In the genomic region with DNA sequence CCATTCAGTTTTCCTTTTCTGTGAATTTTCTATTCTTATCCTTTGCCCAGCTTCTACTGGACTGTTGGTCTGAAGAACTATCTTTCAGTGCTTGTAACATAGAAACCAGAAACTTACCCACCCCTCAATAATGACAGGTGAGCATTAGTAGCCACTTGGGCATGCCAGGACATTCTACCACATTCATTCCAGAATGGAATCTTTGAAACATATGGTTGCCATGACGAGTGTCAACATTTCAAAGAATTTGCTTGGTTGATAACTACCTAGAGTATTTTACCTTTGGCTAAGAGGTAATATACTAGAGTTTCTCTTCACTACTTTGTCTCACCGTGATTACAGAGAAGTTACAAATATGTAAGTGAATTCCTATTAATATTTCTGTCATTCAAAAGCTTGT, we compare ENCODE assay signal across 26 cellular contexts. TPM values are rescaled to one million over a fixed set of nuclear protein-coding genes. Genes with fewer than 3 reads are reported as not detected.
DNase-seq lines count a peak whose midpoint lies in the region; ATAC-seq, FAIRE-seq and TF ChIP-seq lines count a peak whose summit lies in the region.
"Had no signal": no experiment of that assay in that cellular context is flagged by ENCODE, and none has a peak within 500 bp of the region (broad histone marks: within the 10 kb centered on the region; RNA-seq: fewer than 3 reads in every experiment).

A gene with protein sequence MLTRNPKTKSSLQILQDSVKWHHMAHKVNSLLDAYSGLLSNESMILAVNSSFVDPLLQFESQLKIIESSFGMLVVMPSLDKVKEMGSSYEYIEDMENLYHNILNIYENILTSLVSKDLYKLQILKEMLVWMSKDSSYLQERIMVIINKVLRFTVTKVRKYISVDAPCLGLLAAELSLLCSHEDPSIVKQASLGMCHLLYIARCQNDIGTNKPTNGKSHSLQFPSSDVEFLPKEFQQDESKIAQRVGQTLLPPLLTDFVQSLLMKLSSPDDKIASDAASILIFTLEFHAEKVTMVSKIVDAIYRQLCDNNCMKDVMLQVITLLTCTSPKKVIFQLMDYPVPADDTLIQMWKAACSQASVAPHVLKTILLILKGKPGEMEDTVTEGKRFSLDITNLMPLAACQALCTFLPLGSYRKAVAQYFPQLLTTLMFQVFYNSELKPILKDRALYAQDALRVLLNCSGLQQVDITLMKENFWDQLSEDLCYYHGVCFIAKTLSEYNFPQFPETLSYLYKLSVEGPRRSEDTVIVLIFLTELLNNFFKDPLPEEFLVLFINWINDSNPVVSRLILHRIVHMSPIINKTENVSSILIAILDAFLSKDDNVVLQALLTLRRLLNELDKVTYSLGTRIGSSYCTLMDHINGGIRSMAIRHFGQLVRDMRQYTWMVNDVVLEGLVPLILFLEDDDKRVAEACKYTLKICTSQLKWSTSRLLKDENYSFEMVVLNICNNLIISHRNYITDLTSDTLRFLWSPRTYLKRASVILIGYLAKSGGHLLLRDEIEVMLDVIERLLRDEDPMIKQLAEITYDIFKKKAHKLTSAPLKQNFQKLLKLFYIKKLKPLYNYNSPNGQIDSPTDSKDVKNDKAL (plus strand): TSS at position 304 of the 400 bp plus-strand sequence. CDS start 10,023 bp downstream, outside the sequence.

- DNase-seq in mammary epithelial cell (peak; percentile 41), breast epithelium (ENCODE audit: low spot score in 2 of 2) (no peak), bronchial epithelial cell (ENCODE audit: low read depth) (peak; percentile 67), keratinocyte (ENCODE audit: low read depth, low spot score) (no peak), smooth muscle cell (lab: John Stamatoyannopoulos, UW; ENCODE audit: unreplicated experiment) (no peak)
- DNase-seq in T-helper 2 cell treated with Interferon-gamma antibody and Interleukin-4, amounts not matched to agents 5 μg/mL and 100 μg/mL, for 36 hours (ENCODE audit: low spot score), result no peak
- no peak for DNase-seq in activated CD8-positive, alpha-beta T cell treated with anti-CD3 and anti-CD28 coated beads, Interleukin-2, amount 10 ng/mL, durations not matched to agents 7 days and 5 days
- DNase-seq: 8988T; ACHN; AML-193; BE2C; Calu3; CD4-positive, alpha-beta T cell; CD8-positive, alpha-beta memory T cell; DMS53; DMS79 treated with DMSO at 0.1 percent for 48 hours; GM23248; H9 had no signal

- intact Hi-C loops in mammary epithelial cell (cut with micrococcal nuclease), result no loop called here
- intact Hi-C loops in breast epithelium (cut with DNase I; ENCODE audit: low total_unique reads), result no loop called here

- H2AFZ ChIP-seq in mammary epithelial cell (ENCODE audit: low read depth, low read length), result no peak within 1 kb of the TSS
- no peak within 1 kb of the TSS for H2AFZ ChIP-seq in keratinocyte (ENCODE audit: control insufficient read depth, low read length)
- no peak within 1 kb of the TSS for H2AFZ ChIP-seq in smooth muscle cell (ENCODE audit: low read depth)
- H2AFZ ChIP-seq: GM23248 had no signal

- no peaks in the 10 kb centered on the region for H3K79me2 ChIP-seq in mammary epithelial cell (ENCODE audit: insufficient read depth, low read length)
- H3K79me2 ChIP-seq in keratinocyte (ENCODE audit: control insufficient read depth, insufficient read depth, low read length), result no peaks in the 10 kb centered on the region
- no peaks in the 10 kb centered on the region for H3K79me2 ChIP-seq in smooth muscle cell (ENCODE audit: low read depth)

- ATAC-seq in activated CD8-positive, alpha-beta T cell treated with anti-CD3 and anti-CD28 coated beads, Interleukin-2, amount 10 ng/mL, durations not matched to agents 7 days and 5 days, result no peak
- ATAC-seq in GM19452 (IDR thresholded peaks at IDR 0.05; ENCODE audit: unreplicated experiment), result no peak
- ATAC-seq: A549, HCT116 had no signal

- H3K4me1 Mint-ChIP-seq in T-helper 2 cell treated with Interferon-gamma antibody and Interleukin-4, amounts not matched to agents 5 μg/mL and 100 μg/mL, for 36 hours (ENCODE audit: low read depth), result no peaks in the 10 kb centered on the region
- H3K4me1 Mint-ChIP-seq in activated CD8-positive, alpha-beta T cell treated with anti-CD3 and anti-CD28 coated beads, Interleukin-2, amount 10 ng/mL, durations not matched to agents 7 days and 5 days (ENCODE audit: low read depth), result no peaks in the 10 kb centered on the region
- H3K4me1 Mint-ChIP-seq: CD14-positive monocyte; CD8-positive, alpha-beta memory T cell had no signal

- H4K20me1 ChIP-seq in mammary epithelial cell (ENCODE audit: insufficient read depth, low read length) (no peaks in the 10 kb centered on the region), keratinocyte (ENCODE audit: control insufficient read depth, extremely low read depth, insufficient read depth, low read length) (no peaks in the 10 kb centered on the region), smooth muscle cell (ENCODE audit: low read depth) (no peaks in the 10 kb centered on the region)
- H4K20me1 ChIP-seq: BLaER1 treated with 17β-estradiol and CSF1 and Interleukin-3, amounts not matched to agents 10 nM and 100 nM had no signal

- no TSS peak for BruUV-seq in mammary epithelial cell (replicated peaks; lab: Mats Ljungman, UMichigan)

- no peak within 1 kb of the TSS for H3K9ac ChIP-seq in mammary epithelial cell (ENCODE audit: insufficient read depth, low read length)
- no peak within 1 kb of the TSS for H3K9ac ChIP-seq in keratinocyte (ENCODE audit: control insufficient read depth, extremely low read depth, insufficient read depth, low read length)
- no peak within 1 kb of the TSS for H3K9ac ChIP-seq in smooth muscle cell (ENCODE audit: low read depth)
- H3K9ac ChIP-seq: BLaER1 treated with 17β-estradiol and CSF1 and Interleukin-3, amounts not matched to agents 10 nM and 100 nM; GM23248 had no signal

- no peak for TF ChIP-seq POLR2A in breast epithelium (IDR thresholded peaks at IDR 0.05)

- H3K4me2 ChIP-seq in mammary epithelial cell (ENCODE audit: insufficient read depth, low read depth, low read length) (no peak within 1 kb of the TSS), keratinocyte (ENCODE audit: control insufficient read depth, extremely low read depth, insufficient read depth, low read depth, low read length) (no peak within 1 kb of the TSS), smooth muscle cell (no peak within 1 kb of the TSS)
- H3K4me2 ChIP-seq: A549; BLaER1 treated with 17β-estradiol and CSF1 and Interleukin-3, amounts not matched to agents 10 nM and 100 nM had no signal

- H3K27me3 ChIP-seq in mammary epithelial cell (ENCODE audit: insufficient read depth, low read length) (no peaks in the 10 kb centered on the region), breast epithelium (no peaks in the 10 kb centered on the region), bronchial epithelial cell (ENCODE audit: control insufficient read depth, insufficient read depth, low read length) (no peaks in the 10 kb centered on the region), keratinocyte (ENCODE audit: control insufficient read depth, extremely low read depth, insufficient read depth, low read length) (no peaks in the 10 kb centered on the region), smooth muscle cell (ENCODE audit: low read depth) (no peaks in the 10 kb centered on the region)
- H3K27me3 ChIP-seq: BE2C; BLaER1 treated with 17β-estradiol and CSF1 and Interleukin-3, amounts not matched to agents 10 nM and 100 nM had no signal

- H3K4me3 ChIP-seq in mammary epithelial cell (replicated peaks in 1 of 3; ENCODE audit: insufficient read depth in 1 of 3, low read depth in 2 of 3, low read length in 3 of 3), result no peak within 1 kb of the TSS
- H3K4me3 ChIP-seq in breast epithelium, result no peak within 1 kb of the TSS
- H3K4me3 ChIP-seq in bronchial epithelial cell (ENCODE audit: low read depth, low read length), result no peak within 1 kb of the TSS
- H3K4me3 ChIP-seq in keratinocyte (ENCODE audit: control insufficient read depth in 2 of 3, extremely low read depth in 1 of 3, insufficient read depth in 2 of 3, low read depth in 1 of 3, low read length in 3 of 3), result no peak within 1 kb of the TSS
- no peak within 1 kb of the TSS for H3K4me3 ChIP-seq in smooth muscle cell
- H3K4me3 ChIP-seq: A549; BLaER1 treated with 17β-estradiol and CSF1 and Interleukin-3, amounts not matched to agents 10 nM and 100 nM; GM23248 had no signal

- H3K4me3 Mint-ChIP-seq in T-helper 2 cell treated with Interferon-gamma antibody and Interleukin-4, amounts not matched to agents 5 μg/mL and 100 μg/mL, for 36 hours, result no peak within 1 kb of the TSS
- no peak within 1 kb of the TSS for H3K4me3 Mint-ChIP-seq in activated CD8-positive, alpha-beta T cell treated with anti-CD3 and anti-CD28 coated beads, Interleukin-2, amount 10 ng/mL, durations not matched to agents 7 days and 5 days
- H3K4me3 Mint-ChIP-seq: CD14-positive monocyte; CD4-positive, alpha-beta T cell; CD8-positive, alpha-beta memory T cell; H9 had no signal

- H3K27me3 Mint-ChIP-seq in T-helper 2 cell treated with Interferon-gamma antibody and Interleukin-4, amounts not matched to agents 5 μg/mL and 100 μg/mL, for 36 hours (ENCODE audit: low read depth), result peaks cover 5% of the 10 kb centered on the region
- H3K27me3 Mint-ChIP-seq in activated CD8-positive, alpha-beta T cell treated with anti-CD3 and anti-CD28 coated beads, Interleukin-2, amount 10 ng/mL, durations not matched to agents 7 days and 5 days (ENCODE audit: low read depth), result no peaks in the 10 kb centered on the region

- H3K27ac Mint-ChIP-seq in T-helper 2 cell treated with Interferon-gamma antibody and Interleukin-4, amounts not matched to agents 5 μg/mL and 100 μg/mL, for 36 hours, result no peak within 1 kb of the TSS
- H3K27ac Mint-ChIP-seq in activated CD8-positive, alpha-beta T cell treated with anti-CD3 and anti-CD28 coated beads, Interleukin-2, amount 10 ng/mL, durations not matched to agents 7 days and 5 days, result no peak within 1 kb of the TSS
- H3K27ac Mint-ChIP-seq: CD14-positive monocyte; CD4-positive, alpha-beta T cell; H9 had no signal

- peak within 1 kb of the TSS; percentile 29 for H3K27ac ChIP-seq in mammary epithelial cell (ENCODE audit: insufficient read depth, low read depth, low read length)
- no peak within 1 kb of the TSS for H3K27ac ChIP-seq in breast epithelium
- no peak within 1 kb of the TSS for H3K27ac ChIP-seq in keratinocyte (ENCODE audit: control insufficient read depth, insufficient read depth, low read length)
- peak within 1 kb of the TSS; percentile 17 for H3K27ac ChIP-seq in smooth muscle cell (ENCODE audit: low read depth)
- H3K27ac ChIP-seq: A549; BLaER1 treated with 17β-estradiol and CSF1 and Interleukin-3, amounts not matched to agents 10 nM and 100 nM; GM23248 had no signal

- H3K36me3 ChIP-seq in mammary epithelial cell (ENCODE audit: insufficient read depth, low read length) (no peaks in the 10 kb centered on the region), breast epithelium (no peaks in the 10 kb centered on the region), bronchial epithelial cell (ENCODE audit: control insufficient read depth, insufficient read depth, low read length) (no peaks in the 10 kb centered on the region), keratinocyte (ENCODE audit: control insufficient read depth in 2 of 2, extremely low read depth in 1 of 2, insufficient read depth in 2 of 2, low read length in 2 of 2) (no peaks in the 10 kb centered on the region), smooth muscle cell (ENCODE audit: low read depth) (no peaks in the 10 kb centered on the region)
- H3K36me3 ChIP-seq: BE2C; BLaER1 treated with 17β-estradiol and CSF1 and Interleukin-3, amounts not matched to agents 10 nM and 100 nM had no signal

- H3K9me1 ChIP-seq in keratinocyte (ENCODE audit: control insufficient read depth, extremely low read depth, insufficient read depth, low read length), result no peaks in the 10 kb centered on the region

- H3K9me3 ChIP-seq in mammary epithelial cell (replicated peaks; ENCODE audit: insufficient read depth, low read length) (no peaks in the 10 kb centered on the region), breast epithelium (no peaks in the 10 kb centered on the region), keratinocyte (ENCODE audit: control insufficient read depth, low read depth, low read length) (no peaks in the 10 kb centered on the region), smooth muscle cell (replicated peaks; ENCODE audit: low read depth) (no peaks in the 10 kb centered on the region)
- H3K9me3 ChIP-seq: A549, BE2C had no signal

- no peaks in the 10 kb centered on the region for H3K9me3 Mint-ChIP-seq in T-helper 2 cell treated with Interferon-gamma antibody and Interleukin-4, amounts not matched to agents 5 μg/mL and 100 μg/mL, for 36 hours
- H3K9me3 Mint-ChIP-seq in activated CD8-positive, alpha-beta T cell treated with anti-CD3 and anti-CD28 coated beads, Interleukin-2, amount 10 ng/mL, durations not matched to agents 7 days and 5 days (ENCODE audit: insufficient read depth), result no peaks in the 10 kb centered on the region
- H3K9me3 Mint-ChIP-seq: CD4-positive, alpha-beta T cell; CD8-positive, alpha-beta memory T cell had no signal

- CTCF ChIA-PET in mammary epithelial cell (lab: Charles Lee; ENCODE audit: low non-redundant PET), result no interaction called here
- CTCF ChIA-PET in activated CD8-positive, alpha-beta T cell treated with anti-CD3 and anti-CD28 coated beads, Interleukin-2, amount 10 ng/mL, durations not matched to agents 7 days and 5 days (lab: Charles Lee), result interaction anchor here (0.6 kb wide), 1 partner anchor 246 kb away, joined by 3 read pairs; no protein-coding TSS in a partner anchor

- H3K36me3 Mint-ChIP-seq in T-helper 2 cell treated with Interferon-gamma antibody and Interleukin-4, amounts not matched to agents 5 μg/mL and 100 μg/mL, for 36 hours (ENCODE audit: low read depth), result no peaks in the 10 kb centered on the region
- H3K36me3 Mint-ChIP-seq in activated CD8-positive, alpha-beta T cell treated with anti-CD3 and anti-CD28 coated beads, Interleukin-2, amount 10 ng/mL, durations not matched to agents 7 days and 5 days (ENCODE audit: low read depth), result no peaks in the 10 kb centered on the region
- H3K36me3 Mint-ChIP-seq: CD14-positive monocyte; CD8-positive, alpha-beta memory T cell had no signal

- no peak for FAIRE-seq in bronchial epithelial cell (lab: Jason Lieb, UNC)
- peak; percentile 88 for FAIRE-seq in keratinocyte (lab: Jason Lieb, UNC)
- FAIRE-seq: A549, G401.6, GM12892 had no signal

- dilution Hi-C loops in mammary epithelial cell (cut with HindIII; ENCODE audit: low sequenced_read_pairs), result no loop called here
- dilution Hi-C loops in keratinocyte (cut with MboI; ENCODE audit: extremely low pct_ligation_motif_present, low sequenced_read_pairs), result no loop called here

- no peak for TF ChIP-seq CTCF in mammary epithelial cell (conservative IDR thresholded peaks at IDR 0.05 in 1 of 2, IDR thresholded peaks at IDR 0.05 in 1 of 2; ENCODE audit: extremely low read depth in 1 of 2, insufficient read depth in 1 of 2, low read depth in 1 of 2, low read length in 2 of 2)
- no peak for TF ChIP-seq CTCF in breast epithelium (IDR thresholded peaks at IDR 0.05)
- no peak for TF ChIP-seq CTCF in bronchial epithelial cell (IDR thresholded peaks at IDR 0.05; ENCODE audit: insufficient read depth, low read length, severe bottlenecking)
- no peak for TF ChIP-seq CTCF in keratinocyte (optimal IDR thresholded peaks at IDR 0.05 in 1 of 3, IDR thresholded peaks at IDR 0.05 in 1 of 3, conservative IDR thresholded peaks at IDR 0.05 in 1 of 3; ENCODE audit: extremely low read depth in 1 of 3, insufficient read depth in 2 of 3, low read length in 3 of 3)
- no peak for TF ChIP-seq CTCF in smooth muscle cell (IDR thresholded peaks at IDR 0.05; ENCODE audit: borderline replicate concordance, insufficient read depth, poor library complexity, severe bottlenecking)

- H3K4me1 ChIP-seq in mammary epithelial cell (ENCODE audit: insufficient read depth, low read length), result peaks cover under 1% of the 10 kb centered on the region
- no peaks in the 10 kb centered on the region for H3K4me1 ChIP-seq in breast epithelium
- peaks cover 5% of the 10 kb centered on the region for H3K4me1 ChIP-seq in keratinocyte (ENCODE audit: control insufficient read depth, extremely low read depth, insufficient read depth, low read length)
- no peaks in the 10 kb centered on the region for H3K4me1 ChIP-seq in smooth muscle cell (ENCODE audit: low read depth)
- H3K4me1 ChIP-seq: A549, BE2C had no signal

- no peaks in the 10 kb centered on the region for H3F3A ChIP-seq in smooth muscle cell (ENCODE audit: low read depth)

- WGBS in mammary epithelial cell (ENCODE audit: low coverage, missing lambda C conversion rate), result 76% methylated on average over 2 of the region's 2 CpGs
- WGBS in smooth muscle cell (ENCODE audit: low lambda C conversion rate), result 75% methylated on average over 2 of the region's 2 CpGs

- POLR2A ChIA-PET in activated CD8-positive, alpha-beta T cell treated with anti-CD3 and anti-CD28 coated beads, Interleukin-2, amount 10 ng/mL, durations not matched to agents 7 days and 5 days (lab: Charles Lee), result no interaction called here

- in situ Hi-C loops in mammary epithelial cell (cut with MboI; ENCODE audit: low sequenced_read_pairs in 2 of 2), result no loop called here

RNA-seq across cellular contexts. Expression of the gene that starts here (rescaled TPM):
- total RNA-seq in mammary epithelial cell (not detected), breast epithelium (not detected), bronchial epithelial cell (not detected in 2 replicates), smooth muscle cell (not detected in 2 replicates)
- polyA plus RNA-seq in mammary epithelial cell (not detected), keratinocyte (0.04 to 0.07 TPM (median 0.05 TPM) in 3 replicates), smooth muscle cell (not detected in 2 replicates)
- polyA minus RNA-seq in mammary epithelial cell (not detected), keratinocyte (not detected in 3 replicates)
- polyA plus RNA-seq in keratinocyte (2011; ENCODE audit: low read depth), result not detected
- polyA plus RNA-seq in keratinocyte (2011; cell fraction: cytosol; rRNA removed), result 0.02 TPM in 1 of 2 replicates, not detected in the other
- polyA plus RNA-seq in keratinocyte (2011; cell fraction: nucleus; rRNA removed), result 0.04 and 0.05 TPM in 2 replicates
- polyA plus RNA-seq in keratinocyte (2012; ENCODE audit: low replicate concordance), result not detected in 2 replicates
- not detected for polyA minus RNA-seq in keratinocyte (2011; cell fraction: cytosol; rRNA and poly(A)+ RNA removed)
- polyA minus RNA-seq in keratinocyte (2011; cell fraction: nucleus; rRNA and poly(A)+ RNA removed), result not detected in 2 replicates
- not detected for total RNA-seq in activated CD8-positive, alpha-beta T cell treated with anti-CD3 and anti-CD28 coated beads, Interleukin-2, amount 10 ng/mL, durations not matched to agents 7 days and 5 days
- total RNA-seq: Calu3; CD4-positive, alpha-beta T cell; CD8-positive, alpha-beta memory T cell; GM23248; H4; H9 had no signal
- polyA plus RNA-seq: A549; CD14-positive monocyte; CD8-positive, alpha-beta memory T cell had no signal

Comparison
In these comparisons a context has a peak if more than half of its experiments do, and no peak if none do; other contexts are left out.
1. Peak in DNase-seq and H3K27ac ChIP-seq in mammary epithelial cell; RNA of the gene not detected or under 1 TPM.
2. Peak in DNase-seq in bronchial epithelial cell; RNA of the gene not detected or under 1 TPM.